ENCODE assay signal across 16 cellular contexts in genomic region chr2:46506131-46506706, GRCh38. TPM values are rescaled to one million over a fixed set of nuclear protein-coding genes. Genes with fewer than 3 reads are reported as not detected.
"Had no signal": no experiment of that assay in that cellular context is flagged by ENCODE, and none has a peak within 500 bp of the region (broad histone marks: within the 10 kb centered on the region; RNA-seq: fewer than 3 reads in every experiment).

No MANE protein-coding gene starts in this region.

- DNase-seq: activated CD4-positive, alpha-beta T cell treated with anti-CD3 and anti-CD28 coated beads, Interleukin-2, amount 50 U/mL, for 1 hour; activated gamma-delta T cell; activated naive CD8-positive, alpha-beta T cell treated with anti-CD3 and anti-CD28 coated beads for 36 hours; activated T-cell treated with anti-CD3 and anti-CD28 coated beads, Interleukin-2, amount 50 U/mL, for 4 hours; cerebellar nuclear complex; esophagus squamous epithelium; foreskin fibroblast; glutamatergic neuron; kidney; left ventricle myocardium inferior; small intestine; T-helper 17 cell; uterus had no signal

- H3K36me3 Mint-ChIP-seq: activated naive CD8-positive, alpha-beta T cell treated with anti-CD3 and anti-CD28 coated beads for 36 hours had no signal

- H3K4me1 ChIP-seq: esophagus squamous epithelium, uterus had no signal

- H3K9me3 ChIP-seq: esophagus squamous epithelium, left ventricle myocardium inferior, uterus had no signal

- H3K4me1 Mint-ChIP-seq: memory B cell had no signal

- H3K9me3 Mint-ChIP-seq: activated naive CD8-positive, alpha-beta T cell treated with anti-CD3 and anti-CD28 coated beads for 36 hours; activated T-cell treated with anti-CD3 and anti-CD28 coated beads, Interleukin-2, amount 50 U/mL, for 4 hours; memory B cell had no signal

- H3K27ac Mint-ChIP-seq: activated naive CD8-positive, alpha-beta T cell treated with anti-CD3 and anti-CD28 coated beads for 36 hours; memory B cell; T-helper 17 cell had no signal

- H3K4me3 ChIP-seq: esophagus squamous epithelium, left ventricle myocardium inferior, uterus had no signal

- H3K36me3 ChIP-seq: esophagus squamous epithelium, left ventricle myocardium inferior, uterus had no signal

- H3K4me3 Mint-ChIP-seq: activated naive CD8-positive, alpha-beta T cell treated with anti-CD3 and anti-CD28 coated beads for 36 hours; activated T-cell treated with anti-CD3 and anti-CD28 coated beads, Interleukin-2, amount 50 U/mL, for 4 hours; memory B cell; T-helper 17 cell had no signal

- ATAC-seq: activated T-cell treated with anti-CD3 and anti-CD28 coated beads, Interleukin-2, amount 50 U/mL, for 4 hours; T-helper 17 cell had no signal

- H3K27me3 ChIP-seq: esophagus squamous epithelium, uterus had no signal

- H3K27me3 Mint-ChIP-seq: activated naive CD8-positive, alpha-beta T cell treated with anti-CD3 and anti-CD28 coated beads for 36 hours; memory B cell had no signal

- H3K27ac ChIP-seq: esophagus squamous epithelium, left ventricle myocardium inferior, uterus had no signal

RNA-seq across cellular contexts. Expression of gene TMEM247, which starts 26.9 kb away (rescaled TPM):
- total RNA-seq: activated naive CD8-positive, alpha-beta T cell treated with anti-CD3 and anti-CD28 coated beads for 36 hours; activated T-cell treated with anti-CD3 and anti-CD28 coated beads, Interleukin-2, amount 50 U/mL, for 4 hours; dermis microvascular lymphatic vessel endothelial cell; esophagus squamous epithelium; kidney; left ventricle myocardium inferior; T-helper 17 cell; uterus had no signal
- polyA plus RNA-seq: small intestine, thymus had no signal
